ENCODE assay signal across 21 cellular contexts in the genomic region with DNA sequence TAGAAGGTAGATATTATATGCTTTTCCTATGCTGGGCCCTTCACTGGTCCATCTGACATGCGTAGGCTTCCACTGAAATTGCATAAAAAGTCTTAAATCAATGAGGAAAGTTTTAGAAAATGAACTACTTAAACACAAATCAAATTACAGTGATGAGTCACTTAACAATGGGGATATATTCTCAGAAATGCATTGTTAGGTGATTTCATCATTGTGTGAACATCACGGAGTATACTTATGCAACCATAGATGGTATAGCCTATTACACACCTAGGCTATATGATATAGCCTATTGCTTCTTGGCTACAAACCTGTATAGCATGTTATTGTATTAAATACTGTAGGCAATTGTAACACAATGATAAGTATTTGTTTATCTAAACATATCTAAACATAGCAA.
DNase-seq lines count a peak whose midpoint lies in the region; ATAC-seq, FAIRE-seq and TF ChIP-seq lines count a peak whose summit lies in the region.
"Had no signal": no experiment of that assay in that cellular context is flagged by ENCODE, and none has a peak within 500 bp of the region (broad histone marks: within the 10 kb centered on the region; RNA-seq: fewer than 3 reads in every experiment).

No MANE protein-coding gene starts in this region.

- no peak for TF ChIP-seq CTCF in fibroblast of pulmonary artery (IDR thresholded peaks at IDR 0.05; ENCODE audit: low read length, missing control alignments)

- ATAC-seq in SK-N-SH treated with all-trans-retinoic acid at 6 μM for 48 hours = peak; percentile 48; the same call in 2 of the 3 replicates
- ATAC-seq in HG03025 (IDR thresholded peaks at IDR 0.05; ENCODE audit: low FRiP score, unreplicated experiment) = no peak
- ATAC-seq: activated CD8-positive, alpha-beta memory T cell treated with anti-CD3 and anti-CD28 coated beads, Interleukin-2, amount 10 ng/mL, durations not matched to agents 7 days and 5 days; effector memory CD8-positive, alpha-beta T cell; left colon; naive thymus-derived CD8-positive, alpha-beta T cell had no signal

- no peak overlapping the region for H3K4me3 ChIP-seq in fibroblast of pulmonary artery (replicated peaks; ENCODE audit: low read depth, low read length)
- H3K4me3 ChIP-seq: colonic mucosa, HAP-1, spleen had no signal

- peak; percentile 59 for FAIRE-seq in GM19239 (lab: Jason Lieb, UNC)
- FAIRE-seq: TTC549 had no signal

- DNase-seq in NOMO-1 treated with DMSO at 0.1 percent for 48 hours (lab: John Stamatoyannopoulos, UW; ENCODE audit: unreplicated experiment) (peak; percentile 35), NOMO-1 treated with dmso at 0.1 percent for 144 hours (lab: John Stamatoyannopoulos, UW; ENCODE audit: unreplicated experiment) (no peak), GM19239 (ENCODE audit: insufficient read length, low spot score) (no peak), fibroblast of pulmonary artery (ENCODE audit: low read depth) (peak; percentile 46), hippocampal formation (lab: John Stamatoyannopoulos, UW) (no peak), NCI-H748 treated with DMSO at 0.1 percent for 48 hours (lab: John Stamatoyannopoulos, UW) (no peak)
- DNase-seq: activated CD4-positive, alpha-beta T cell treated with anti-CD3 and anti-CD28 coated beads for 4 hours; activated CD8-positive, alpha-beta memory T cell treated with anti-CD3 and anti-CD28 coated beads, Interleukin-2, amount 10 ng/mL, durations not matched to agents 7 days and 5 days; colonic mucosa; effector memory CD8-positive, alpha-beta T cell; left colon; naive thymus-derived CD8-positive, alpha-beta T cell; NCI-H1694 treated with DMSO at 0.1 percent for 48 hours; NCI-H774; SHP77; spleen; T-helper 1 cell had no signal

TF ChIP-seq in SK-N-SH treated with all-trans-retinoic acid at 6 μM for 48 hours, 23 proteins besides CTCF, POLR2A, EP300 and RAD21:
- TF ChIP-seq TCF4 (CRISPR knock-in tag; IDR thresholded peaks at IDR 0.05; ENCODE audit: borderline replicate concordance) (no peak), PPARA (CRISPR knock-in tag; IDR thresholded peaks at IDR 0.05; ENCODE audit: borderline replicate concordance) (no peak), ZFP3 (CRISPR knock-in tag; IDR thresholded peaks at IDR 0.05) (no peak), ISL1 (CRISPR knock-in tag; IDR thresholded peaks at IDR 0.05) (peak; percentile 66)

Comparison
In these comparisons a context has a peak if more than half of its experiments do, and no peak if none do; other contexts are left out.
1. DNase-seq: peak in NOMO-1 treated with DMSO at 0.1 percent for 48 hours (single experiment) and fibroblast of pulmonary artery (single experiment); none in NOMO-1 treated with dmso at 0.1 percent for 144 hours (single experiment), GM19239 (single experiment), hippocampal formation (0 of 2) and NCI-H748 treated with DMSO at 0.1 percent for 48 hours (single experiment).